23 cellular contexts compared by ENCODE assay signal in the genomic region with DNA sequence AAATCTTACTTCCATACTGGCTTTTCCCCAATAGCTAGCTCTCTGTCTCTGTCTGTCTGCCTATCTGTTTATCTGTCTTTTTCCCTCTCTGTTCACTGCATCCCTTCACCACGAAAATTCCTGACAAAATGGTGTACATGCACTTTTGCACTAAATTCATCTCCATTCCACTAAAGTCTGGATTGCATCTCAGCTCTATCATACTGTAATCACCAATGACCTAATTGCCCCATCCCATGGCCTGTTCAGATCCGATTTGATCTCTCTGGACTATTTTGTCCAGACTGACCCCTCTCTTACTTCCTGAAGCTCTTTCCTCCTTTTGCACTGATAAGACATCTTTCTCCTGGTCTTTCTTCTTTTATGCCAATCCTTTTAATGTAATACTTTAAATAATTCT.
"Had no signal": no experiment of that assay in that cellular context is flagged by ENCODE, and none has a peak within 500 bp of the region (broad histone marks: within the 10 kb centered on the region; RNA-seq: fewer than 3 reads in every experiment).

No MANE protein-coding gene starts in this region.

- ATAC-seq: effector memory CD8-positive, alpha-beta T cell; esophagus mucosa; foreskin keratinocyte; gastrocnemius medialis; gastroesophageal sphincter; heart left ventricle; heart right ventricle had no signal

- H3K4me3 ChIP-seq: colonic mucosa, coronary artery, dorsolateral prefrontal cortex, esophagus muscularis mucosa, esophagus squamous epithelium, gastrocnemius medialis, gastroesophageal sphincter, heart left ventricle, heart right ventricle had no signal

- H3K9me3 ChIP-seq: colonic mucosa, esophagus muscularis mucosa, esophagus squamous epithelium, gastrocnemius medialis, gastroesophageal sphincter, heart left ventricle, heart right ventricle had no signal

- H3K27me3 ChIP-seq: colonic mucosa, dorsolateral prefrontal cortex, esophagus muscularis mucosa, esophagus squamous epithelium, foreskin keratinocyte, gastrocnemius medialis, gastroesophageal sphincter, heart left ventricle, heart right ventricle had no signal

- H3K4me1 ChIP-seq: colonic mucosa, foreskin keratinocyte, gastroesophageal sphincter had no signal

- DNase-seq: colonic mucosa; cortex of kidney; dermis blood vessel endothelial cell; dorsolateral prefrontal cortex; effector CD4-positive, alpha-beta T cell; effector CD8-positive, alpha-beta T cell; effector memory CD4-positive, alpha-beta T cell; effector memory CD8-positive, alpha-beta T cell; endodermal cell; erythroblast; esophagus squamous epithelium; foreskin keratinocyte; foreskin melanocyte; gastrocnemius medialis; glutamatergic neuron; head of caudate nucleus; heart left ventricle; heart right ventricle had no signal

- H3K36me3 ChIP-seq: colonic mucosa, esophagus muscularis mucosa, esophagus squamous epithelium, gastrocnemius medialis, gastroesophageal sphincter, heart left ventricle, heart right ventricle had no signal

- H3K27ac ChIP-seq: colonic mucosa, coronary artery, dorsolateral prefrontal cortex, epithelial cell of prostate, esophagus muscularis mucosa, esophagus squamous epithelium, foreskin keratinocyte, gastrocnemius medialis, gastroesophageal sphincter, heart left ventricle, heart right ventricle had no signal
